In genomic region chr2:75340560-75340959, GRCh38 we compare ENCODE assay signal across 16 cellular contexts.
DNase-seq lines count a peak whose midpoint lies in the region; ATAC-seq, FAIRE-seq and TF ChIP-seq lines count a peak whose summit lies in the region.
"Had no signal": no experiment of that assay in that cellular context is flagged by ENCODE, and none has a peak within 500 bp of the region (broad histone marks: within the 10 kb centered on the region; RNA-seq: fewer than 3 reads in every experiment).

No MANE protein-coding gene starts in this region.

- H3K27me3 ChIP-seq in mesenchymal stem cell (ENCODE audit: control insufficient read depth in 1 of 2, insufficient read depth in 1 of 2, low read length in 2 of 2) (peaks cover 0 to 4% of the 10 kb centered on the region in 2 experiments), body of pancreas (no peaks in the 10 kb centered on the region)
- H3K27me3 ChIP-seq: tibial artery had no signal

- H3K27ac ChIP-seq in mesenchymal stem cell (ENCODE audit: low read length, poor library complexity, severe bottlenecking): no peak overlapping the region
- no peak overlapping the region for H3K27ac ChIP-seq in body of pancreas
- H3K27ac ChIP-seq: tibial artery had no signal

- H2BK15ac ChIP-seq in mesenchymal stem cell (ENCODE audit: low read depth, poor library complexity, severe bottlenecking): no peak overlapping the region

- WGBS in mesenchymal stem cell: 86% methylated on average over 2 of the region's 3 CpGs
- 67 to 74% methylated on average over 3 of the region's 3 CpGs for WGBS in body of pancreas, 2 donors

- no peak overlapping the region for H3K9ac ChIP-seq in mesenchymal stem cell (ENCODE audit: low read length)

- no peak overlapping the region for H2AK5ac ChIP-seq in mesenchymal stem cell (ENCODE audit: low read length, severe bottlenecking)

- no peaks in the 10 kb centered on the region for H3K4me1 ChIP-seq in mesenchymal stem cell (ENCODE audit: control insufficient read depth, insufficient read depth, low read depth, low read length)
- H3K4me1 ChIP-seq in body of pancreas: no peaks in the 10 kb centered on the region
- H3K4me1 ChIP-seq: tibial artery had no signal

- no peak overlapping the region for H3K4me3 ChIP-seq in mesenchymal stem cell (ENCODE audit: insufficient read depth in 1 of 2, low read depth in 1 of 2, low read length in 2 of 2)
- H3K4me3 ChIP-seq in body of pancreas: no peak overlapping the region
- H3K4me3 ChIP-seq: tibial artery had no signal

- H3K9me3 ChIP-seq in mesenchymal stem cell (ENCODE audit: control insufficient read depth, low read length): no peaks in the 10 kb centered on the region
- H3K9me3 ChIP-seq in body of pancreas: no peaks in the 10 kb centered on the region
- H3K9me3 ChIP-seq: tibial artery had no signal

- H3K79me1 ChIP-seq in mesenchymal stem cell (replicated peaks; ENCODE audit: low read length, poor library complexity, severe bottlenecking): no peaks in the 10 kb centered on the region

- H4K8ac ChIP-seq in mesenchymal stem cell (ENCODE audit: low read length): no peak overlapping the region

- DNase-seq in GM12891 (ENCODE audit: insufficient read length, low spot score): no peak
- DNase-seq in NCI-H1436 (lab: John Stamatoyannopoulos, UW): peak; percentile 22
- DNase-seq in RPMI7951 (ENCODE audit: low read depth): peak; percentile 18
- DNase-seq in mesenchymal stem cell: peak; percentile 21
- no peak for DNase-seq in body of pancreas
- no peak for DNase-seq in activated CD4-positive, alpha-beta T cell treated with anti-CD3 and anti-CD28 coated beads, Interleukin-2, amount 50 U/mL, for 4 hours
- DNase-seq in Right ventricle myocardium superior: no peak
- no peak for DNase-seq in T-helper 2 cell
- DNase-seq: activated CD4-positive, alpha-beta T cell treated with anti-CD3 and anti-CD28 coated beads for 1 hour; activated naive CD4-positive, alpha-beta T cell treated with anti-CD3 and anti-CD28 coated beads, Interleukin-2, amount 10 ng/mL, durations not matched to agents 7 days and 5 days; DND-41; MV-4-11; NCI-H526; tibial artery had no signal

- no peak overlapping the region for H2AFZ ChIP-seq in mesenchymal stem cell (ENCODE audit: low read depth, low read length)

- H3K4me2 ChIP-seq in mesenchymal stem cell (ENCODE audit: low read length, poor library complexity, severe bottlenecking): no peak overlapping the region

- TF ChIP-seq POLR2A in GM12891 (IDR thresholded peaks at IDR 0.05; ENCODE audit: low read depth, low read length): no peak
- no peak for TF ChIP-seq POLR2A in body of pancreas (IDR thresholded peaks at IDR 0.05)

- no peak overlapping the region for H3K18ac ChIP-seq in mesenchymal stem cell (ENCODE audit: low read depth in 1 of 2, low read length in 2 of 2)

- no peak overlapping the region for H3K14ac ChIP-seq in mesenchymal stem cell (ENCODE audit: low read length in 2 of 2)

- no peak overlapping the region for H3K23ac ChIP-seq in mesenchymal stem cell (ENCODE audit: low read length in 2 of 2)

- no peak overlapping the region for H2BK5ac ChIP-seq in mesenchymal stem cell (ENCODE audit: low read depth, low read length, poor library complexity, severe bottlenecking)

- TF ChIP-seq CTCF in body of pancreas (IDR thresholded peaks at IDR 0.05): no peak

- ATAC-seq in body of pancreas (no peak), Right ventricle myocardium superior (ENCODE audit: poor library complexity) (no peak)

- no peak overlapping the region for H2BK120ac ChIP-seq in mesenchymal stem cell (ENCODE audit: low read depth, low read length)

- no peak overlapping the region for H4K91ac ChIP-seq in mesenchymal stem cell (ENCODE audit: low read length)

- H2BK12ac ChIP-seq in mesenchymal stem cell (ENCODE audit: low read length in 2 of 2): no peak overlapping the region

- no peaks in the 10 kb centered on the region for H3K36me3 ChIP-seq in mesenchymal stem cell (ENCODE audit: control insufficient read depth in 1 of 2, insufficient read depth in 2 of 2, low read depth in 1 of 2, low read length in 2 of 2)
- no peaks in the 10 kb centered on the region for H3K36me3 ChIP-seq in body of pancreas (replicated peaks in 1 of 2; ENCODE audit: insufficient read depth in 1 of 2, low read depth in 2 of 2)
- H3K36me3 ChIP-seq: tibial artery had no signal

- H3K4ac ChIP-seq in mesenchymal stem cell (ENCODE audit: low read depth in 1 of 2, low read length in 2 of 2): no peak overlapping the region

- intact Hi-C loops in body of pancreas (cut with DNase I): no loop called here
- intact Hi-C loops in Right ventricle myocardium superior (cut with DNase I): no loop called here

- peak; percentile 57 for FAIRE-seq in GM12891 (lab: Jason Lieb, UNC)
- FAIRE-seq: frontal cortex, H54 had no signal

TF ChIP-seq in GM12891, 5 proteins besides CTCF, POLR2A, EP300 and RAD21:
- no peak for TF ChIP-seq POLR2AphosphoS5 (IDR thresholded peaks at IDR 0.05; ENCODE audit: low read depth, low read length)
- no peak for TF ChIP-seq PAX5 (IDR thresholded peaks at IDR 0.05; ENCODE audit: insufficient read depth, low read length, severe bottlenecking)
- no peak for TF ChIP-seq SPI1 (IDR thresholded peaks at IDR 0.05; ENCODE audit: low read depth, low read length)
- TF ChIP-seq TAF1 (IDR thresholded peaks at IDR 0.05; ENCODE audit: low read depth, low read length): no peak
- no peak for TF ChIP-seq POU2F2 (IDR thresholded peaks at IDR 0.05; ENCODE audit: low read depth, low read length)

Comparison
In these comparisons a context has a peak if more than half of its experiments do, and no peak if none do; other contexts are left out.
1. DNase-seq: peak in NCI-H1436 (single experiment), RPMI7951 (single experiment) and mesenchymal stem cell (single experiment); none in GM12891 (single experiment), body of pancreas (0 of 4), activated CD4-positive, alpha-beta T cell treated with anti-CD3 and anti-CD28 coated beads, Interleukin-2, amount 50 U/mL, for 4 hours (0 of 2), Right ventricle myocardium superior (single experiment) and T-helper 2 cell (0 of 5).